Comparison of ENCODE assay signal across 17 cellular contexts in genomic region chr1:2144501-2145090, GRCh38. TPM values are rescaled to one million over a fixed set of nuclear protein-coding genes. Genes with fewer than 3 reads are reported as not detected.
DNase-seq lines count a peak whose midpoint lies in the region; ATAC-seq and TF ChIP-seq lines count a peak whose summit lies in the region.
"Had no signal": no experiment of that assay in that cellular context is flagged by ENCODE, and none has a peak within 500 bp of the region (broad histone marks: within the 10 kb centered on the region; RNA-seq: fewer than 3 reads in every experiment).

No MANE protein-coding gene starts in this region.

- H3K4me2 ChIP-seq in osteoblast (ENCODE audit: insufficient read depth, low read length), result no peak overlapping the region
- H3K4me2 ChIP-seq: BLaER1, GM23338 had no signal

- H3K36me3 ChIP-seq in heart right ventricle, result peaks cover 0 to 2% (median 0%) of the 10 kb centered on the region in 9 donors
- no peaks in the 10 kb centered on the region for H3K36me3 ChIP-seq in osteoblast (ENCODE audit: insufficient read depth, low read length)

- H3K4me3 ChIP-seq in heart right ventricle, result no peak overlapping the region
- H3K4me3 ChIP-seq in right cardiac atrium (ENCODE audit: low read length), result no peak overlapping the region
- H3K4me3 ChIP-seq in osteoblast (ENCODE audit: insufficient read depth, low read length), result no peak overlapping the region
- H3K4me3 ChIP-seq: BLaER1, GM23338 had no signal

- H3K27me3 Mint-ChIP-seq in chondrocyte (ENCODE audit: low read depth), result no peaks in the 10 kb centered on the region
- H3K27me3 Mint-ChIP-seq: CD4-positive, alpha-beta memory T cell had no signal

- ATAC-seq in Right ventricle myocardium superior (ENCODE audit: poor library complexity) (no peak), heart right ventricle (no peak), right cardiac atrium (peak in 1 of 2 donors; percentile 29), HG03139 (IDR thresholded peaks at IDR 0.05; ENCODE audit: unreplicated experiment) (no peak)
- ATAC-seq: GM23338 had no signal

- H3K36me3 Mint-ChIP-seq in chondrocyte (ENCODE audit: low read depth), result no peaks in the 10 kb centered on the region

- no peaks in the 10 kb centered on the region for H3K9me3 ChIP-seq in heart right ventricle
- no peaks in the 10 kb centered on the region for H3K9me3 ChIP-seq in right cardiac atrium (ENCODE audit: control insufficient read depth, low read length)
- no peaks in the 10 kb centered on the region for H3K9me3 ChIP-seq in osteoblast (ENCODE audit: low read depth, low read length)
- H3K9me3 ChIP-seq: BLaER1 had no signal

- peaks cover 8% of the 10 kb centered on the region for H3K4me1 Mint-ChIP-seq in chondrocyte (ENCODE audit: low read depth)

- DNase-seq in Right ventricle myocardium superior (peak; percentile 14), heart right ventricle (no peak), chondrocyte (ENCODE audit: low spot score) (peak; percentile 68), right cardiac atrium (peak in 2 of 3 donors; percentile 20 to 35), osteoblast (ENCODE audit: insufficient read length, low spot score, missing footprints) (peak; percentile 69), SKM-1 treated with dmso at 0.1 percent for 144 hours (lab: John Stamatoyannopoulos, UW; ENCODE audit: unreplicated experiment) (no peak), NOMO-1 treated with DMSO at 0.1 percent for 48 hours (lab: John Stamatoyannopoulos, UW; ENCODE audit: unreplicated experiment) (no peak)
- DNase-seq: 8988T; CD4-positive, alpha-beta memory T cell; DMS153; DMS79; GDM1; HCEC 1CT had no signal

- peaks cover 0 to 21% (median 0%) of the 10 kb centered on the region in 9 donors for H3K4me1 ChIP-seq in heart right ventricle
- H3K4me1 ChIP-seq in right cardiac atrium (ENCODE audit: control insufficient read depth, insufficient read depth, low read length), result no peaks in the 10 kb centered on the region
- peaks cover 4% of the 10 kb centered on the region for H3K4me1 ChIP-seq in osteoblast (ENCODE audit: insufficient read depth, low read length)

- 94 to 95% methylated on average over 15 of the region's 15 CpGs for WGBS in heart right ventricle, 2 donors
- 93% methylated on average over 15 of the region's 15 CpGs for WGBS in right cardiac atrium

- intact Hi-C loops in Right ventricle myocardium superior (cut with DNase I), result no loop called here
- intact Hi-C loops in heart right ventricle (cut with DNase I), result no loop called here
- intact Hi-C loops in right cardiac atrium (cut with DNase I), result no loop called here

- H3K4me3 Mint-ChIP-seq in chondrocyte (ENCODE audit: unreplicated experiment), result no peak overlapping the region
- H3K4me3 Mint-ChIP-seq: CD14-positive monocyte, GM23338 had no signal

- no peak overlapping the region for H3K27ac Mint-ChIP-seq in chondrocyte (ENCODE audit: unreplicated experiment)
- H3K27ac Mint-ChIP-seq: CD4-positive, alpha-beta memory T cell; GM23338 had no signal

- peak overlapping the region in 1 of 10 donors; percentile 10 for H3K27ac ChIP-seq in heart right ventricle
- H3K27ac ChIP-seq in right cardiac atrium (ENCODE audit: low read length), result no peak overlapping the region
- no peak overlapping the region for H3K27ac ChIP-seq in osteoblast (ENCODE audit: low read depth, low read length)
- H3K27ac ChIP-seq: BLaER1 had no signal

- H3K9me3 Mint-ChIP-seq in chondrocyte (ENCODE audit: low read depth), result no peaks in the 10 kb centered on the region
- H3K9me3 Mint-ChIP-seq: CD4-positive, alpha-beta memory T cell; GM23338 had no signal

- no peak overlapping the region for H2AFZ ChIP-seq in osteoblast (ENCODE audit: low read length)
- H2AFZ ChIP-seq: GM23338 had no signal

- H3K79me2 ChIP-seq in osteoblast (ENCODE audit: insufficient read depth, low read length), result no peaks in the 10 kb centered on the region

- H3K27me3 ChIP-seq in heart right ventricle, result no peaks in the 10 kb centered on the region
- no peaks in the 10 kb centered on the region for H3K27me3 ChIP-seq in right cardiac atrium (ENCODE audit: control insufficient read depth, insufficient read depth)
- no peaks in the 10 kb centered on the region for H3K27me3 ChIP-seq in osteoblast (ENCODE audit: insufficient read depth, low read length)
- H3K27me3 ChIP-seq: BLaER1 had no signal

- no peaks in the 10 kb centered on the region for H4K20me1 ChIP-seq in osteoblast (ENCODE audit: insufficient read depth, low read length)

- TF ChIP-seq CTCF in heart right ventricle (IDR thresholded peaks at IDR 0.05) (no peak), chondrocyte (IDR thresholded peaks at IDR 0.05) (no peak), osteoblast (IDR thresholded peaks at IDR 0.05; ENCODE audit: extremely low read depth, low read depth, low read length) (no peak)

RNA-seq across cellular contexts. Expression of gene FAAP20, which starts 50.0 kb away (rescaled TPM):
- total RNA-seq in Right ventricle myocardium superior, result 38.7 TPM
- total RNA-seq in heart right ventricle, result 10 to 100 TPM; 30.9 to 47.6 (median 38.3) TPM
- 10 to 100 TPM; 83.0 to 83.6 TPM for polyA plus RNA-seq in heart right ventricle
- total RNA-seq in chondrocyte, result 48.4 to 76.1 TPM (median 69.2 TPM) in 3 replicates
- 10 to 100 TPM; 35.5 to 49.3 (median 37.2) TPM for total RNA-seq in right cardiac atrium
- polyA plus RNA-seq in right cardiac atrium, result 56.3 TPM
- total RNA-seq in osteoblast, result 18.6 and 25.3 TPM in 2 replicates

Comparison
In these comparisons a context has a peak if more than half of its experiments do, and no peak if none do; other contexts are left out.
1. DNase-seq: peak in Right ventricle myocardium superior (single experiment), chondrocyte (single experiment), right cardiac atrium (2 of 3) and osteoblast (single experiment); none in heart right ventricle (0 of 2), SKM-1 treated with dmso at 0.1 percent for 144 hours (single experiment) and NOMO-1 treated with DMSO at 0.1 percent for 48 hours (single experiment).